ENCODE assay signal across 1 cellular context in the genomic region with DNA sequence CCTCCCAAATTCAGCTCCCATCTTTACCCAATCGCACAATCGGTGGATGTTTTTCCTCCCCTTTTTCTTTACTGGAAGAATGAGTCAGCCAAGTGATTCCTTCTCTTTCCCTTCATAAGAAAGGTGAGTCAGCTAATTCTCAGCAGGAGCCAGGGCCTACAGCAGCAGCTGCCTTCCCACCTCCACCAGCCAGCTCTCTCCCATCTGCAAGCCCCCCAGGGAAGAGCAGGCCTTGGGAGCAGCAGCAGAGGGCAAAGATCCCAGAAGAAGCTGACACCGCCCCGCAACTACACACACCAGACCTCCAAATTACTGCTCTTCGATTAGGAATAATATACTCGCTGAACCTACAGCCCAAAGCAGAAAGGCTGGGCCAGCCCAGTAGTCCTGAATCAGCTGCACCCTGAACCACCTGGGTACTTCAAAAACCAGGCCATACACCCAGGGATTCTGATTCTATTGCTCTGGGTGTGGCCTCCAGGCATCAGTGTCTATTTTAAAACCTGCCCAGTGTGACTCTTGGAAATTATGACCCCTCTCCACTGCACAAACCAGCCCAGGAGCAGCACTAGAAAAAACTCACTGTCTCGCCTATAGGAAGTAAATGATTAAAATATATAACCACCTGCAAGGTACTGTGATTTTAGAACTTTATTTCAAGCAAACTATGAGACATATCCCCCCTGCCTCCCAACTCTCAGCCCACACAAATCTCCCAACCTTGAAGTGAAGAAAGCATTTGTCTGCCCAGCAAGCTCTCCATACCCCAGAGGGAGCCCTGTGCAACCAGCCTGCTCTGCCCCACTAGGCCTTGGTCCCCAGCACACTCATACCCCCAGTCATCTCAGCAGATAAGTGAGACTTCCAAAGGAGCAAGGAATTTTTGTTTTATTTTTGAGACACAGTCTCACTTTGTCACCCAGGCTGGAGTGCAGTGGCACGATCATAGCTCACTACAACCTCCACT.
TF ChIP-seq lines count a peak whose summit lies in the region.

No MANE protein-coding gene starts in this region.

TF ChIP-seq in SK-N-SH, 30 proteins besides CTCF, POLR2A, EP300 and RAD21 (continued from another document):
- TF ChIP-seq, protein P1, sequence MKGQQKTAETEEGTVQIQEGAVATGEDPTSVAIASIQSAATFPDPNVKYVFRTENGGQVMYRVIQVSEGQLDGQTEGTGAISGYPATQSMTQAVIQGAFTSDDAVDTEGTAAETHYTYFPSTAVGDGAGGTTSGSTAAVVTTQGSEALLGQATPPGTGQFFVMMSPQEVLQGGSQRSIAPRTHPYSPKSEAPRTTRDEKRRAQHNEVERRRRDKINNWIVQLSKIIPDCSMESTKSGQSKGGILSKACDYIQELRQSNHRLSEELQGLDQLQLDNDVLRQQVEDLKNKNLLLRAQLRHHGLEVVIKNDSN (IDR thresholded peaks at IDR 0.05; ENCODE audit: borderline replicate concordance, low read depth): no peak
- TF ChIP-seq, protein P2, sequence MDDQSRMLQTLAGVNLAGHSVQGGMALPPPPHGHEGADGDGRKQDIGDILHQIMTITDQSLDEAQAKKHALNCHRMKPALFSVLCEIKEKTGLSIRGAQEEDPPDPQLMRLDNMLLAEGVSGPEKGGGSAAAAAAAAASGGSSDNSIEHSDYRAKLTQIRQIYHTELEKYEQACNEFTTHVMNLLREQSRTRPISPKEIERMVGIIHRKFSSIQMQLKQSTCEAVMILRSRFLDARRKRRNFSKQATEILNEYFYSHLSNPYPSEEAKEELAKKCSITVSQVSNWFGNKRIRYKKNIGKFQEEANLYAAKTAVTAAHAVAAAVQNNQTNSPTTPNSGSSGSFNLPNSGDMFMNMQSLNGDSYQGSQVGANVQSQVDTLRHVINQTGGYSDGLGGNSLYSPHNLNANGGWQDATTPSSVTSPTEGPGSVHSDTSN (IDR thresholded peaks at IDR 0.05): no peak
- TF ChIP-seq MEF2A (IDR thresholded peaks at IDR 0.05; ENCODE audit: borderline replicate concordance, low read depth): no peak
- no peak for TF ChIP-seq NRF1 (IDR thresholded peaks at IDR 0.05; ENCODE audit: low read depth, low read length)
- TF ChIP-seq ELF1 (IDR thresholded peaks at IDR 0.05): no peak
- peak; percentile 10; the same call in 1 of the 2 replicates for TF ChIP-seq TAF1 (IDR thresholded peaks at IDR 0.05; ENCODE audit: borderline replicate concordance, low read depth, low read length)
- no peak for TF ChIP-seq TEAD4 (IDR thresholded peaks at IDR 0.05; ENCODE audit: borderline replicate concordance, insufficient read depth)
- no peak for TF ChIP-seq YY1 (IDR thresholded peaks at IDR 0.05; ENCODE audit: low read depth)
- no peak for TF ChIP-seq SMC3 (IDR thresholded peaks at IDR 0.05; ENCODE audit: low read depth, low read length)
- peak; percentile 93 for TF ChIP-seq FOSL2 (IDR thresholded peaks at IDR 0.05; ENCODE audit: borderline replicate concordance, low read depth)
- TF ChIP-seq FOXJ3 (CRISPR knock-in tag; IDR thresholded peaks at IDR 0.05): no peak
- TF ChIP-seq EZH2phosphoT487 (IDR thresholded peaks at IDR 0.05; ENCODE audit: borderline replicate concordance, low read depth): no peak
- TF ChIP-seq GATA2 (CRISPR knock-in tag; IDR thresholded peaks at IDR 0.05): no peak
- TF ChIP-seq, protein P3, sequence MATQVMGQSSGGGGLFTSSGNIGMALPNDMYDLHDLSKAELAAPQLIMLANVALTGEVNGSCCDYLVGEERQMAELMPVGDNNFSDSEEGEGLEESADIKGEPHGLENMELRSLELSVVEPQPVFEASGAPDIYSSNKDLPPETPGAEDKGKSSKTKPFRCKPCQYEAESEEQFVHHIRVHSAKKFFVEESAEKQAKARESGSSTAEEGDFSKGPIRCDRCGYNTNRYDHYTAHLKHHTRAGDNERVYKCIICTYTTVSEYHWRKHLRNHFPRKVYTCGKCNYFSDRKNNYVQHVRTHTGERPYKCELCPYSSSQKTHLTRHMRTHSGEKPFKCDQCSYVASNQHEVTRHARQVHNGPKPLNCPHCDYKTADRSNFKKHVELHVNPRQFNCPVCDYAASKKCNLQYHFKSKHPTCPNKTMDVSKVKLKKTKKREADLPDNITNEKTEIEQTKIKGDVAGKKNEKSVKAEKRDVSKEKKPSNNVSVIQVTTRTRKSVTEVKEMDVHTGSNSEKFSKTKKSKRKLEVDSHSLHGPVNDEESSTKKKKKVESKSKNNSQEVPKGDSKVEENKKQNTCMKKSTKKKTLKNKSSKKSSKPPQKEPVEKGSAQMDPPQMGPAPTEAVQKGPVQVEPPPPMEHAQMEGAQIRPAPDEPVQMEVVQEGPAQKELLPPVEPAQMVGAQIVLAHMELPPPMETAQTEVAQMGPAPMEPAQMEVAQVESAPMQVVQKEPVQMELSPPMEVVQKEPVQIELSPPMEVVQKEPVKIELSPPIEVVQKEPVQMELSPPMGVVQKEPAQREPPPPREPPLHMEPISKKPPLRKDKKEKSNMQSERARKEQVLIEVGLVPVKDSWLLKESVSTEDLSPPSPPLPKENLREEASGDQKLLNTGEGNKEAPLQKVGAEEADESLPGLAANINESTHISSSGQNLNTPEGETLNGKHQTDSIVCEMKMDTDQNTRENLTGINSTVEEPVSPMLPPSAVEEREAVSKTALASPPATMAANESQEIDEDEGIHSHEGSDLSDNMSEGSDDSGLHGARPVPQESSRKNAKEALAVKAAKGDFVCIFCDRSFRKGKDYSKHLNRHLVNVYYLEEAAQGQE (IDR thresholded peaks at IDR 0.05; ENCODE audit: low read depth, low read length): 0 out of 2 replicates have a peak, but pooled peaks have one; percentile 26
- TF ChIP-seq, protein P4, sequence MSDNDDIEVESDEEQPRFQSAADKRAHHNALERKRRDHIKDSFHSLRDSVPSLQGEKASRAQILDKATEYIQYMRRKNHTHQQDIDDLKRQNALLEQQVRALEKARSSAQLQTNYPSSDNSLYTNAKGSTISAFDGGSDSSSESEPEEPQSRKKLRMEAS (IDR thresholded peaks at IDR 0.05; ENCODE audit: low read depth): peak; percentile 44; the same call in 1 of the 2 replicates
- no peak for TF ChIP-seq RFX5 (IDR thresholded peaks at IDR 0.05; ENCODE audit: low read length)
- no peak for TF ChIP-seq RXRA (IDR thresholded peaks at IDR 0.05; ENCODE audit: borderline replicate concordance, low read depth)
- no peak for TF ChIP-seq GABPA (IDR thresholded peaks at IDR 0.05; ENCODE audit: low read depth)
- TF ChIP-seq FOXM1 (IDR thresholded peaks at IDR 0.05; ENCODE audit: low read depth): no peak
